18 cellular contexts compared by ENCODE assay signal in the genomic region with DNA sequence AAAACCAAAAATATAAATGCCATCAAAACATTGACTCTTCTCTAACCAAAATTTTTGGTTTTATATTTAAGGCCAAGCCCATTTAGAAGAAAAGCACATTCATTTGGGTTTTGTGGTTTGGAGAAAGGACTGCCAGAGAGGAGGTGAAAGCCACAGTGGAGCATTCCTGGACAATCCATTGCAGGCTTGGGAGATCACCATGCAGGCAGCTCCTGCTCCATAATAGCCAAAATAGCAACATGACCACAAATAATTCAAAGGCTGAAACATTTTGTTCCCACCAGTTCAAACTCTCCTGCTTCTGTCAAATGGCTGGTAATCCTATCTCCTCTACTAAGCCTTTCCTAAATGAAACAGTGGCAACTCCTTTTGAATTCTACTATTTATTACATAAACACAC.
DNase-seq lines count a peak whose midpoint lies in the region; ATAC-seq and TF ChIP-seq lines count a peak whose summit lies in the region.
"Had no signal": no experiment of that assay in that cellular context is flagged by ENCODE, and none has a peak within 500 bp of the region (broad histone marks: within the 10 kb centered on the region; RNA-seq: fewer than 3 reads in every experiment).

No MANE protein-coding gene starts in this region.

- H3K9me3 ChIP-seq in ovary, result no peaks in the 10 kb centered on the region

- H3K27me3 ChIP-seq in ACC112 (ENCODE audit: insufficient read depth, low read length) (no peaks in the 10 kb centered on the region), ovary (no peaks in the 10 kb centered on the region)

- TF ChIP-seq POLR2A in ovary (IDR thresholded peaks at IDR 0.05), result no peak

- DNase-seq in H4 (ENCODE audit: low spot score), result peak; percentile 87
- DNase-seq in amniotic stem cell (lab: John Stamatoyannopoulos, UW), result peak; percentile 4
- DNase-seq in hepatic stellate cell (ENCODE audit: low spot score), result peak; percentile 37
- DNase-seq in NOMO-1 treated with dmso at 0.1 percent for 144 hours (lab: John Stamatoyannopoulos, UW; ENCODE audit: unreplicated experiment), result no peak
- DNase-seq in ovary, result no peak
- DNase-seq: activated CD4-positive, alpha-beta T cell treated with anti-CD3 and anti-CD28 coated beads for 4 hours; activated naive CD8-positive, alpha-beta T cell treated with anti-CD3 and anti-CD28 coated beads for 36 hours; hippocampal formation; left ventricle myocardium superior; MV-4-11; naive thymus-derived CD4-positive, alpha-beta T cell; NCI-H2171; Right ventricle myocardium superior; T-helper 9 cell had no signal

- no peak for TF ChIP-seq CTCF in ovary (IDR thresholded peaks at IDR 0.05)

- H2AFZ ChIP-seq in ACC112 (ENCODE audit: low read length, unreplicated experiment), result peak overlapping the region; percentile 41

- no peaks in the 10 kb centered on the region for H3K79me2 ChIP-seq in ACC112 (ENCODE audit: control insufficient read depth, insufficient read depth, low read length, unreplicated experiment)

- no peak for ATAC-seq in HG02840 (IDR thresholded peaks at IDR 0.05; ENCODE audit: low FRiP score, unreplicated experiment)
- ATAC-seq in GM19324 (IDR thresholded peaks at IDR 0.05; ENCODE audit: low FRiP score, unreplicated experiment), result no peak
- ATAC-seq: HepG2; left ventricle myocardium superior; naive thymus-derived CD4-positive, alpha-beta T cell had no signal

- intact Hi-C loops in ovary (cut with DNase I), result no loop called here

- H3K27ac ChIP-seq in ACC112 (ENCODE audit: low read depth, low read length) (no peak overlapping the region), ovary (no peak overlapping the region)

- H3K36me3 ChIP-seq in ACC112 (ENCODE audit: insufficient read depth, low read length) (no peaks in the 10 kb centered on the region), ovary (no peaks in the 10 kb centered on the region)

- H3K4me1 ChIP-seq in ACC112 (ENCODE audit: control insufficient read depth, insufficient read depth, low read length, unreplicated experiment), result peaks cover 5% of the 10 kb centered on the region
- no peaks in the 10 kb centered on the region for H3K4me1 ChIP-seq in ovary (ENCODE audit: insufficient read depth)

- no peak for TF ChIP-seq EP300 in ovary (IDR thresholded peaks at IDR 0.05)

- H3K4me3 ChIP-seq in ACC112 (ENCODE audit: low read depth, low read length) (no peak overlapping the region), ovary (no peak overlapping the region)

Comparison
In these comparisons a context has a peak if more than half of its experiments do, and no peak if none do; other contexts are left out.
1. DNase-seq: peak in H4 (single experiment), amniotic stem cell (single experiment) and hepatic stellate cell (single experiment); none in NOMO-1 treated with dmso at 0.1 percent for 144 hours (single experiment) and ovary (0 of 5).